In the genomic region with DNA sequence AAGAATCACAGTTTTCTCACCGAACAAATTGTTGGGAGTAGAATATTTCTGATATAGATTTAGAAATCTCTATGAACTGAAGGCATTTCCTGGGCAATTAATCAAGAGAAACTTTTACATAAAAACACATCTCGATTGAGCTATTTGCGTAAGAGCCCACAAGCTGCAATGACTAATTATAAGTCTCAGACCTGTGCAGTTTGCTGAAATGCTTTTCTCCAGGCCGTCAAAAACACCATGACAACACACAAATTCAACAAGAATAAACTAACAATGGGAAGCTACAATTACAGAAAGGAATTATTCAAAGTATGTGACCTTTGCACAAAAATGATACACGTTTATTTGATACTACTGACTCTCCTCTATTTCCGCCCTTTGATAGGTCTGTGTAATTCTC, we compare ENCODE assay signal across 17 cellular contexts.
"Had no signal": no experiment of that assay in that cellular context is flagged by ENCODE, and none has a peak within 500 bp of the region (broad histone marks: within the 10 kb centered on the region; RNA-seq: fewer than 3 reads in every experiment).

No MANE protein-coding gene starts in this region.

- H3K27me3 Mint-ChIP-seq: brain; stimulated activated memory B cell treated with anti-CD40 and anti-IgM and Interleukin-4, amounts not matched to agents 10 μg/mL and 1 μg/mL and 100 μg/mL, for 72 hours had no signal

- H3K9me3 Mint-ChIP-seq: activated T-helper 1 cell treated with anti-CD3 and anti-CD28 coated beads, Interleukin-12 subunit alpha, Interleukin-12 subunit beta, Interleukin-2, Interleukin-4 antibody, amounts not matched to agents 30 ng/mL and 10 ng/mL and 1 ng/mL, durations not matched to agents 14 hours and 24 hours and 36 hours had no signal

- H3K27ac Mint-ChIP-seq: activated CD8-positive, alpha-beta T cell treated with anti-CD3 and anti-CD28 coated beads, Interleukin-2, amount 10 ng/mL, durations not matched to agents 7 days and 5 days; activated naive CD8-positive, alpha-beta T cell treated with anti-CD3 and anti-CD28 coated beads, Interleukin-2, amount 50 U/mL, for 24 hours; activated T-helper 1 cell treated with anti-CD3 and anti-CD28 coated beads, Interleukin-12 subunit alpha, Interleukin-12 subunit beta, Interleukin-2, Interleukin-4 antibody, amounts not matched to agents 30 ng/mL and 10 ng/mL and 1 ng/mL, durations not matched to agents 14 hours and 24 hours and 36 hours; brain; stimulated activated memory B cell treated with anti-CD40 and anti-IgM and Interleukin-4, amounts not matched to agents 10 μg/mL and 1 μg/mL and 100 μg/mL, for 72 hours; type B pancreatic cell had no signal

- H3K36me3 Mint-ChIP-seq: stimulated activated memory B cell treated with anti-CD40 and anti-IgM and Interleukin-4, amounts not matched to agents 10 μg/mL and 1 μg/mL and 100 μg/mL, for 72 hours had no signal

- DNase-seq: activated CD4-positive, alpha-beta T cell treated with anti-CD3 and anti-CD28 coated beads for 48 hours; activated CD8-positive, alpha-beta memory T cell treated with anti-CD3 and anti-CD28 coated beads, Interleukin-2, amount 50 U/mL, for 48 hours; activated CD8-positive, alpha-beta T cell treated with anti-CD3 and anti-CD28 coated beads, Interleukin-2, amount 10 ng/mL, durations not matched to agents 7 days and 5 days; activated naive CD4-positive, alpha-beta T cell; activated naive CD8-positive, alpha-beta T cell treated with anti-CD3 and anti-CD28 coated beads, Interleukin-2, amount 50 U/mL, for 24 hours; dorsolateral prefrontal cortex; left ventricle myocardium superior; midbrain; right cardiac atrium; SK-N-SH; substantia nigra; T-helper 1 cell had no signal

- H3K4me3 ChIP-seq: dorsolateral prefrontal cortex, gastroesophageal sphincter had no signal

- H3K4me3 Mint-ChIP-seq: activated CD8-positive, alpha-beta T cell treated with anti-CD3 and anti-CD28 coated beads, Interleukin-2, amount 10 ng/mL, durations not matched to agents 7 days and 5 days; activated naive CD8-positive, alpha-beta T cell treated with anti-CD3 and anti-CD28 coated beads, Interleukin-2, amount 50 U/mL, for 24 hours; activated T-helper 1 cell treated with anti-CD3 and anti-CD28 coated beads, Interleukin-12 subunit alpha, Interleukin-12 subunit beta, Interleukin-2, Interleukin-4 antibody, amounts not matched to agents 30 ng/mL and 10 ng/mL and 1 ng/mL, durations not matched to agents 14 hours and 24 hours and 36 hours; brain; stimulated activated memory B cell treated with anti-CD40 and anti-IgM and Interleukin-4, amounts not matched to agents 10 μg/mL and 1 μg/mL and 100 μg/mL, for 72 hours; type B pancreatic cell had no signal

- ATAC-seq: activated CD8-positive, alpha-beta T cell treated with anti-CD3 and anti-CD28 coated beads, Interleukin-2, amount 10 ng/mL, durations not matched to agents 7 days and 5 days; activated naive CD8-positive, alpha-beta T cell treated with anti-CD3 and anti-CD28 coated beads, Interleukin-2, amount 50 U/mL, for 24 hours; gastroesophageal sphincter; left ventricle myocardium superior; right cardiac atrium; stimulated activated memory B cell treated with anti-CD40 and anti-IgM and Interleukin-4, amounts not matched to agents 10 μg/mL and 1 μg/mL and 100 μg/mL, for 72 hours had no signal
